ENCODE assay signal across 17 cellular contexts in the genomic region with DNA sequence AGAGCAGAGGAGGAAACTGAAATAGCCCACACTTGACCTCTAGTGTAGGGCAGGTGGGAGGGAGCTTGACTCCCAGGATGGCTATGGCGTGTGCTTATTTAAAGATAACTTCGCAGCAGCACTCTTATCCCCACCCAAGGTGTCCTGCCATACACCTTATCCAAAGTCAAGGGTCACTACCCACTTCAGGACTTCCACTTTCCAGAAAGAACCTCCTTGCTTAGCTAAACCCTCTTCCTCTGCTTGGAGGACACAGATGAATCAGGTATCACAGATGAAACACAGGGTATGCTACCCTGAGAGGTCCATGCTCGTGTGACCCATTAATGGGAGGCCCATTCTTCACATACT. TPM values are rescaled to one million over a fixed set of nuclear protein-coding genes. Genes with fewer than 3 reads are reported as not detected.
DNase-seq lines count a peak whose midpoint lies in the region; ATAC-seq and TF ChIP-seq lines count a peak whose summit lies in the region.
"Had no signal": no experiment of that assay in that cellular context is flagged by ENCODE, and none has a peak within 500 bp of the region (broad histone marks: within the 10 kb centered on the region; RNA-seq: fewer than 3 reads in every experiment).

No MANE protein-coding gene starts in this region.

- H3K27ac Mint-ChIP-seq in glutamatergic neuron (ENCODE audit: unreplicated experiment) (no peak overlapping the region), progenitor cell of endocrine pancreas (peak overlapping the region; percentile 80)
- H3K27ac Mint-ChIP-seq in activated CD8-positive, alpha-beta T cell treated with anti-CD3 and anti-CD28 coated beads, Interleukin-2, amount 10 ng/mL, durations not matched to agents 7 days and 5 days = no peak overlapping the region
- H3K27ac Mint-ChIP-seq in stimulated activated effector memory CD8-positive, alpha-beta T cell treated with anti-CD3 and anti-CD28 coated beads, Interleukin-12 subunit alpha, Interleukin-12 subunit beta, amount 100 ng/mL, for 72 hours = no peak overlapping the region
- H3K27ac Mint-ChIP-seq: activated CD4-positive, alpha-beta T cell treated with anti-CD3 and anti-CD28 coated beads, Interleukin-2, amount 10 ng/mL, durations not matched to agents 7 days and 5 days; naive thymus-derived CD8-positive, alpha-beta T cell had no signal

- H3K27ac ChIP-seq in left ventricle myocardium inferior (replicated peaks) = peak overlapping the region; percentile 99
- H3K27ac ChIP-seq: HL-60, SJSA1 had no signal

- intact Hi-C loops in left ventricle myocardium inferior (cut with micrococcal nuclease) (no loop called here), Right ventricle myocardium superior (cut with DNase I) (no loop called here)

- ATAC-seq in Right ventricle myocardium superior (ENCODE audit: poor library complexity) (no peak), GM19328 (IDR thresholded peaks at IDR 0.05; ENCODE audit: unreplicated experiment) (no peak)
- ATAC-seq in activated CD8-positive, alpha-beta T cell treated with anti-CD3 and anti-CD28 coated beads, Interleukin-2, amount 10 ng/mL, durations not matched to agents 7 days and 5 days = no peak
- no peak for ATAC-seq in stimulated activated effector memory CD8-positive, alpha-beta T cell treated with anti-CD3 and anti-CD28 coated beads, Interleukin-12 subunit alpha, Interleukin-12 subunit beta, amount 100 ng/mL, for 72 hours
- ATAC-seq: A549; naive thymus-derived CD8-positive, alpha-beta T cell had no signal

- H3K4me3 Mint-ChIP-seq in glutamatergic neuron (ENCODE audit: unreplicated experiment) (peak overlapping the region; percentile 31), progenitor cell of endocrine pancreas (ENCODE audit: low read depth) (peak overlapping the region; percentile 67)
- H3K4me3 Mint-ChIP-seq in activated CD8-positive, alpha-beta T cell treated with anti-CD3 and anti-CD28 coated beads, Interleukin-2, amount 10 ng/mL, durations not matched to agents 7 days and 5 days = no peak overlapping the region
- H3K4me3 Mint-ChIP-seq in stimulated activated effector memory CD8-positive, alpha-beta T cell treated with anti-CD3 and anti-CD28 coated beads, Interleukin-12 subunit alpha, Interleukin-12 subunit beta, amount 100 ng/mL, for 72 hours = no peak overlapping the region
- H3K4me3 Mint-ChIP-seq: activated CD4-positive, alpha-beta T cell treated with anti-CD3 and anti-CD28 coated beads, Interleukin-2, amount 10 ng/mL, durations not matched to agents 7 days and 5 days; naive thymus-derived CD8-positive, alpha-beta T cell had no signal

- H3K4me1 Mint-ChIP-seq in glutamatergic neuron (ENCODE audit: low read depth, unreplicated experiment) (peaks cover 52% of the 10 kb centered on the region), progenitor cell of endocrine pancreas (ENCODE audit: low read depth) (peaks cover 35% of the 10 kb centered on the region)
- no peaks in the 10 kb centered on the region for H3K4me1 Mint-ChIP-seq in activated CD8-positive, alpha-beta T cell treated with anti-CD3 and anti-CD28 coated beads, Interleukin-2, amount 10 ng/mL, durations not matched to agents 7 days and 5 days (ENCODE audit: low read depth)
- H3K4me1 Mint-ChIP-seq in stimulated activated effector memory CD8-positive, alpha-beta T cell treated with anti-CD3 and anti-CD28 coated beads, Interleukin-12 subunit alpha, Interleukin-12 subunit beta, amount 100 ng/mL, for 72 hours = no peaks in the 10 kb centered on the region

- peaks cover 12% of the 10 kb centered on the region for H3K9me3 Mint-ChIP-seq in glutamatergic neuron (ENCODE audit: unreplicated experiment)
- H3K9me3 Mint-ChIP-seq in progenitor cell of endocrine pancreas (ENCODE audit: low read depth) = no peaks in the 10 kb centered on the region
- no peaks in the 10 kb centered on the region for H3K9me3 Mint-ChIP-seq in activated CD8-positive, alpha-beta T cell treated with anti-CD3 and anti-CD28 coated beads, Interleukin-2, amount 10 ng/mL, durations not matched to agents 7 days and 5 days (ENCODE audit: insufficient read depth)
- H3K9me3 Mint-ChIP-seq in stimulated activated effector memory CD8-positive, alpha-beta T cell treated with anti-CD3 and anti-CD28 coated beads, Interleukin-12 subunit alpha, Interleukin-12 subunit beta, amount 100 ng/mL, for 72 hours = no peaks in the 10 kb centered on the region
- H3K9me3 Mint-ChIP-seq: activated CD4-positive, alpha-beta T cell treated with anti-CD3 and anti-CD28 coated beads, Interleukin-2, amount 10 ng/mL, durations not matched to agents 7 days and 5 days had no signal

- peak overlapping the region; percentile 86 for H3K4me3 ChIP-seq in left ventricle myocardium inferior
- H3K4me3 ChIP-seq: A549, SJSA1 had no signal

- CTCF ChIA-PET in activated CD8-positive, alpha-beta T cell treated with anti-CD3 and anti-CD28 coated beads, Interleukin-2, amount 10 ng/mL, durations not matched to agents 7 days and 5 days (lab: Charles Lee) = no interaction called here

- DNase-seq in left ventricle myocardium inferior (no peak), Right ventricle myocardium superior (no peak), glutamatergic neuron (no peak), progenitor cell of endocrine pancreas (ENCODE audit: low spot score, unreplicated experiment) (no peak), occipital lobe (lab: John Stamatoyannopoulos, UW) (no peak)
- no peak for DNase-seq in activated CD8-positive, alpha-beta T cell treated with anti-CD3 and anti-CD28 coated beads, Interleukin-2, amount 10 ng/mL, durations not matched to agents 7 days and 5 days
- DNase-seq in stimulated activated effector memory CD8-positive, alpha-beta T cell treated with anti-CD3 and anti-CD28 coated beads, Interleukin-12 subunit alpha, Interleukin-12 subunit beta, amount 100 ng/mL, for 72 hours (ENCODE audit: low spot score in 2 of 2) = no peak
- DNase-seq: activated CD4-positive, alpha-beta T cell treated with anti-CD3 and anti-CD28 coated beads, Interleukin-2, amount 10 ng/mL, durations not matched to agents 7 days and 5 days; activated T-cell treated with anti-CD3 and anti-CD28 coated beads, Interleukin-2, amount 50 U/mL, for 48 hours; KG1; naive thymus-derived CD8-positive, alpha-beta T cell; NCI-H1436; NCI-H226 had no signal

- H3K36me3 Mint-ChIP-seq in glutamatergic neuron (ENCODE audit: unreplicated experiment) (peaks cover 5% of the 10 kb centered on the region), progenitor cell of endocrine pancreas (ENCODE audit: insufficient read depth) (peaks cover 1% of the 10 kb centered on the region)
- H3K36me3 Mint-ChIP-seq in activated CD8-positive, alpha-beta T cell treated with anti-CD3 and anti-CD28 coated beads, Interleukin-2, amount 10 ng/mL, durations not matched to agents 7 days and 5 days (ENCODE audit: low read depth) = no peaks in the 10 kb centered on the region
- no peaks in the 10 kb centered on the region for H3K36me3 Mint-ChIP-seq in stimulated activated effector memory CD8-positive, alpha-beta T cell treated with anti-CD3 and anti-CD28 coated beads, Interleukin-12 subunit alpha, Interleukin-12 subunit beta, amount 100 ng/mL, for 72 hours
- H3K36me3 Mint-ChIP-seq: naive thymus-derived CD8-positive, alpha-beta T cell had no signal

- POLR2A ChIA-PET in activated CD8-positive, alpha-beta T cell treated with anti-CD3 and anti-CD28 coated beads, Interleukin-2, amount 10 ng/mL, durations not matched to agents 7 days and 5 days (lab: Charles Lee) = no interaction called here

- no peaks in the 10 kb centered on the region for H3K9me3 ChIP-seq in left ventricle myocardium inferior (replicated peaks)
- H3K9me3 ChIP-seq: A549, SJSA1 had no signal

- H3K27me3 Mint-ChIP-seq in glutamatergic neuron (ENCODE audit: unreplicated experiment) (peaks cover 8% of the 10 kb centered on the region), progenitor cell of endocrine pancreas (no peaks in the 10 kb centered on the region)
- H3K27me3 Mint-ChIP-seq in activated CD8-positive, alpha-beta T cell treated with anti-CD3 and anti-CD28 coated beads, Interleukin-2, amount 10 ng/mL, durations not matched to agents 7 days and 5 days (ENCODE audit: low read depth) = peaks cover 34% of the 10 kb centered on the region

- TF ChIP-seq CTCF in left ventricle myocardium inferior (IDR thresholded peaks at IDR 0.05; ENCODE audit: borderline replicate concordance) = no peak
- no peak for TF ChIP-seq CTCF in glutamatergic neuron (IDR thresholded peaks at IDR 0.05; ENCODE audit: partially characterized antibody, unreplicated experiment)
- no peak for TF ChIP-seq CTCF in progenitor cell of endocrine pancreas (IDR thresholded peaks at IDR 0.05; ENCODE audit: unreplicated experiment)

- no peaks in the 10 kb centered on the region for H3K27me3 ChIP-seq in left ventricle myocardium inferior (ENCODE audit: low read depth)
- H3K27me3 ChIP-seq: SJSA1 had no signal

- H3K36me3 ChIP-seq in left ventricle myocardium inferior = no peaks in the 10 kb centered on the region
- H3K36me3 ChIP-seq: SJSA1 had no signal

- H3K4me1 ChIP-seq in left ventricle myocardium inferior = peaks cover 80% of the 10 kb centered on the region

RNA-seq across cellular contexts. Expression of a gene that starts 2.3 kb away (rescaled TPM):
- total RNA-seq in left ventricle myocardium inferior = 48.8 TPM
- 52.4 TPM for total RNA-seq in Right ventricle myocardium superior
- 108 TPM for total RNA-seq in glutamatergic neuron (ENCODE audit: unreplicated experiment)
- 36.0 and 36.1 TPM in 2 replicates for total RNA-seq in progenitor cell of endocrine pancreas
- 20.0 TPM for total RNA-seq in occipital lobe
- total RNA-seq in activated CD8-positive, alpha-beta T cell treated with anti-CD3 and anti-CD28 coated beads, Interleukin-2, amount 10 ng/mL, durations not matched to agents 7 days and 5 days = not detected
- total RNA-seq: activated CD4-positive, alpha-beta T cell treated with anti-CD3 and anti-CD28 coated beads, Interleukin-2, amount 10 ng/mL, durations not matched to agents 7 days and 5 days had no signal

Comparison
In these comparisons a context has a peak if more than half of its experiments do, and no peak if none do; other contexts are left out.
1. H3K4me3 Mint-ChIP-seq: peak in glutamatergic neuron (single experiment) and progenitor cell of endocrine pancreas (single experiment); none in activated CD8-positive, alpha-beta T cell treated with anti-CD3 and anti-CD28 coated beads, Interleukin-2, amount 10 ng/mL, durations not matched to agents 7 days and 5 days (single experiment) and stimulated activated effector memory CD8-positive, alpha-beta T cell treated with anti-CD3 and anti-CD28 coated beads, Interleukin-12 subunit alpha, Interleukin-12 subunit beta, amount 100 ng/mL, for 72 hours (single experiment).
2. RNA of a gene that starts 2.3 kb away (total RNA-seq): 108 TPM in glutamatergic neuron (single experiment), 52.4 TPM in Right ventricle myocardium superior (single experiment), 48.8 TPM in left ventricle myocardium inferior (single experiment), 36.0 to 36.1 TPM in progenitor cell of endocrine pancreas and 20.0 TPM in occipital lobe (single experiment); not detected in activated CD8-positive, alpha-beta T cell treated with anti-CD3 and anti-CD28 coated beads, Interleukin-2, amount 10 ng/mL, durations not matched to agents 7 days and 5 days; every median in the first group is over 10 times any median in the second.